ENCODE assay signal across 13 cellular contexts in the genomic region with DNA sequence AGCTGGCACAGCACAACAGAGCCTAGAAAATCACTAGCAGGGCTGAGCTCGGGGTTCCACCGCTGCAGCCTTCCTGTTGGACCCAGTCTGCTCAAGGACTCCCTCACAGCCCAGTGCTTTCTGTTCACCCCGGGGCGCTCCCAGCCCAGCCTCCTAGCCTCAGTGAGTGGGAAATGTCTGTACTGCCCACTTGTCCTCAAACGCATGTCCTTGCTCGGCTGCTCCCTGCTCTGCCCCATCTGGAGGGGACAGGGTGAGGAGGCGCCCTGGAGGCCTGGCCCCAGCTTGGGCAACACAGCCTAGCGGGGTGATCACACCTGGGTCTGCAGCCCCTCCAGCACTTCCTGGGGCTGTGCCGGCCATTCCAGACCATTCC. TPM values are rescaled to one million over a fixed set of nuclear protein-coding genes. Genes with fewer than 3 reads are reported as not detected.
DNase-seq lines count a peak whose midpoint lies in the region; ATAC-seq, FAIRE-seq and TF ChIP-seq lines count a peak whose summit lies in the region.
"Had no signal": no experiment of that assay in that cellular context is flagged by ENCODE, and none has a peak within 500 bp of the region (broad histone marks: within the 10 kb centered on the region; RNA-seq: fewer than 3 reads in every experiment).

No MANE protein-coding gene starts in this region.

- ATAC-seq in activated T-helper 17 cell treated with anti-CD3 and anti-CD28 coated beads, Interleukin-2, amount 50 U/mL, for 72 hours (replicated peaks) = no peak
- no peak for ATAC-seq in memory B cell (ENCODE audit: low read depth)
- no peak for ATAC-seq in HG03457 (IDR thresholded peaks at IDR 0.05; ENCODE audit: unreplicated experiment)

- dilution Hi-C loops in mammary epithelial cell (cut with HindIII; ENCODE audit: low sequenced_read_pairs) = no loop called here

- no peak overlapping the region for H3K9ac ChIP-seq in mammary epithelial cell (ENCODE audit: insufficient read depth, low read length)
- H3K9ac ChIP-seq: KMS-11 had no signal

- H3K27ac ChIP-seq in mammary epithelial cell (ENCODE audit: insufficient read depth, low read depth, low read length) (no peak overlapping the region), temporal lobe (ENCODE audit: low read depth, low read length) (peak overlapping the region; percentile 74), small intestine (ENCODE audit: low read depth in 1 of 2, low read length in 1 of 2) (no peak overlapping the region)
- H3K27ac ChIP-seq: KMS-11, pancreas, SJSA1 had no signal

- H3K4me3 ChIP-seq in mammary epithelial cell (replicated peaks in 1 of 3; ENCODE audit: insufficient read depth in 1 of 3, low read depth in 2 of 3, low read length in 3 of 3) = no peak overlapping the region
- no peak overlapping the region for H3K4me3 ChIP-seq in small intestine (ENCODE audit: low read depth in 1 of 2, low read length in 2 of 2)
- H3K4me3 ChIP-seq: SJSA1 had no signal

- H2AFZ ChIP-seq in mammary epithelial cell (ENCODE audit: low read depth, low read length) = no peak overlapping the region

- H3K27ac Mint-ChIP-seq in MCF 10A (ENCODE audit: low read depth, unreplicated experiment) (no peak overlapping the region), memory B cell (no peak overlapping the region)
- no peak overlapping the region for H3K27ac Mint-ChIP-seq in activated T-helper 17 cell treated with anti-CD3 and anti-CD28 coated beads, Interleukin-2, amount 50 U/mL, for 72 hours
- H3K27ac Mint-ChIP-seq: dendritic cell treated with granulocyte-macrophage colony-stimulating factor and Interleukin-4, amounts not matched to agents 40 ng/mL and 50 ng/mL, for 4 days had no signal

- no peak overlapping the region for H3K4me2 ChIP-seq in mammary epithelial cell (ENCODE audit: insufficient read depth, low read depth, low read length)

- BruUV-seq in MCF 10A (replicated peaks; lab: Mats Ljungman, UMichigan) (no TSS peak), mammary epithelial cell (replicated peaks; lab: Mats Ljungman, UMichigan) (no TSS peak)

- peaks cover 4% of the 10 kb centered on the region for H3K4me1 ChIP-seq in mammary epithelial cell (ENCODE audit: insufficient read depth, low read length)
- H3K4me1 ChIP-seq in small intestine (ENCODE audit: control insufficient read depth in 2 of 2, insufficient read depth in 1 of 2, low read depth in 1 of 2, low read length in 1 of 2) = no peaks in the 10 kb centered on the region
- H3K4me1 ChIP-seq: pancreas, SJSA1 had no signal

- peaks cover 7% of the 10 kb centered on the region for H3K9me3 Mint-ChIP-seq in MCF 10A (ENCODE audit: unreplicated experiment)
- no peaks in the 10 kb centered on the region for H3K9me3 Mint-ChIP-seq in activated T-helper 17 cell treated with anti-CD3 and anti-CD28 coated beads, Interleukin-2, amount 50 U/mL, for 72 hours
- H3K9me3 Mint-ChIP-seq in memory B cell = peaks cover 1% of the 10 kb centered on the region
- H3K9me3 Mint-ChIP-seq: dendritic cell treated with granulocyte-macrophage colony-stimulating factor and Interleukin-4, amounts not matched to agents 40 ng/mL and 50 ng/mL, for 4 days had no signal

- CTCF ChIA-PET in MCF 10A (lab: Yijun Ruan, JAX) (interaction anchor here (0.6 to 5.5 kb wide), 2 partner anchors 9 to 58 kb away, joined by 3 to 45 read pairs; no protein-coding TSS in a partner anchor), mammary epithelial cell (lab: Charles Lee; ENCODE audit: low non-redundant PET) (no interaction called here)

- peak overlapping the region; percentile 10 for H3K4me3 Mint-ChIP-seq in MCF 10A (ENCODE audit: unreplicated experiment)
- H3K4me3 Mint-ChIP-seq in activated T-helper 17 cell treated with anti-CD3 and anti-CD28 coated beads, Interleukin-2, amount 50 U/mL, for 72 hours = peak overlapping the region; percentile 70
- peak overlapping the region; percentile 88 for H3K4me3 Mint-ChIP-seq in memory B cell

- H4K20me1 ChIP-seq in mammary epithelial cell (ENCODE audit: insufficient read depth, low read length) = no peaks in the 10 kb centered on the region

- TF ChIP-seq CTCF in MCF 10A (IDR thresholded peaks at IDR 0.05; ENCODE audit: unreplicated experiment) (no peak), mammary epithelial cell (conservative IDR thresholded peaks at IDR 0.05 in 1 of 2, IDR thresholded peaks at IDR 0.05 in 1 of 2; ENCODE audit: extremely low read depth in 1 of 2, insufficient read depth in 1 of 2, low read depth in 1 of 2, low read length in 2 of 2) (no peak)

- no peaks in the 10 kb centered on the region for H3K27me3 ChIP-seq in mammary epithelial cell (ENCODE audit: insufficient read depth, low read length)
- H3K27me3 ChIP-seq in small intestine (ENCODE audit: control insufficient read depth in 2 of 2, insufficient read depth in 2 of 2, low read length in 2 of 2) = peaks cover 0 to 2% of the 10 kb centered on the region in 2 donors

- H3K27me3 Mint-ChIP-seq in MCF 10A (ENCODE audit: insufficient read depth, unreplicated experiment) (peaks cover 28% of the 10 kb centered on the region), memory B cell (peaks cover 4% of the 10 kb centered on the region)
- no peaks in the 10 kb centered on the region for H3K27me3 Mint-ChIP-seq in activated T-helper 17 cell treated with anti-CD3 and anti-CD28 coated beads, Interleukin-2, amount 50 U/mL, for 72 hours

- H3K9me3 ChIP-seq in mammary epithelial cell (replicated peaks; ENCODE audit: insufficient read depth, low read length) (no peaks in the 10 kb centered on the region), small intestine (ENCODE audit: control insufficient read depth, low read depth) (no peaks in the 10 kb centered on the region)
- H3K9me3 ChIP-seq: pancreas, SJSA1 had no signal

- POLR2A ChIA-PET in MCF 10A (lab: Yijun Ruan, JAX) = interaction anchor here (1.0 kb wide), 1 partner anchor 12 kb away, joined by 3 read pairs; the partner anchor contains the start of gene CCNQ

- FAIRE-seq in small intestine (lab: Jason Lieb, UNC) = no peak
- FAIRE-seq: pancreas had no signal

- no peak for DNase-seq in MCF 10A (ENCODE audit: unreplicated experiment)
- DNase-seq in mammary epithelial cell = no peak
- no peak for DNase-seq in memory B cell (ENCODE audit: low spot score in 2 of 2)
- DNase-seq in ecto neural progenitor cell (ENCODE audit: low spot score) = no peak
- DNase-seq in small intestine = no peak
- DNase-seq: NCI-H187 had no signal

- H3K36me3 Mint-ChIP-seq in MCF 10A (ENCODE audit: insufficient read depth, unreplicated experiment) (no peaks in the 10 kb centered on the region), memory B cell (no peaks in the 10 kb centered on the region)
- no peaks in the 10 kb centered on the region for H3K36me3 Mint-ChIP-seq in activated T-helper 17 cell treated with anti-CD3 and anti-CD28 coated beads, Interleukin-2, amount 50 U/mL, for 72 hours (ENCODE audit: low read depth)

- in situ Hi-C loops in mammary epithelial cell (cut with MboI; ENCODE audit: low sequenced_read_pairs in 2 of 2) = no loop called here

- 67% methylated on average over 6 of the region's 9 CpGs for WGBS in mammary epithelial cell (ENCODE audit: low coverage, missing lambda C conversion rate)
- WGBS in small intestine, 3 donors = 77 to 85% (median 84%) methylated on average over 9 of the region's 9 CpGs

- H3K4me1 Mint-ChIP-seq in MCF 10A (ENCODE audit: insufficient read depth, unreplicated experiment) (no peaks in the 10 kb centered on the region), memory B cell (peaks cover 8% of the 10 kb centered on the region)
- peaks cover 6% of the 10 kb centered on the region for H3K4me1 Mint-ChIP-seq in activated T-helper 17 cell treated with anti-CD3 and anti-CD28 coated beads, Interleukin-2, amount 50 U/mL, for 72 hours

- intact Hi-C loops in MCF 10A (cut with micrococcal nuclease) = no loop called here
- intact Hi-C loops in mammary epithelial cell (cut with micrococcal nuclease) = loop anchor here (1.0 to 2.0 kb wide), 2 partner anchors 52 to 97 kb away; no protein-coding TSS in a partner anchor

- no peaks in the 10 kb centered on the region for H3K79me2 ChIP-seq in mammary epithelial cell (ENCODE audit: insufficient read depth, low read length)

- H3K36me3 ChIP-seq in mammary epithelial cell (ENCODE audit: insufficient read depth, low read length) (no peaks in the 10 kb centered on the region), small intestine (ENCODE audit: control insufficient read depth in 2 of 2, insufficient read depth in 2 of 2, low read length in 2 of 2) (no peaks in the 10 kb centered on the region)
- H3K36me3 ChIP-seq: pancreas, SJSA1 had no signal

RNA-seq across cellular contexts. Expression of gene CCNQ, which starts 11.9 kb away (rescaled TPM):
- total RNA-seq in MCF 10A (2022) (20.9 and 21.7 TPM in 2 replicates), mammary epithelial cell (10 to 100 TPM; 25.9 to 27.3 TPM), temporal lobe (13.8 TPM)
- polyA plus RNA-seq in mammary epithelial cell (43.3 TPM), small intestine (10 to 100 TPM; 30.7 to 41.9 (median 38.2) TPM)
- polyA minus RNA-seq in mammary epithelial cell = 51.8 TPM
- 10 to 100 TPM in 1 of 2 donors, 1 to 10 TPM in 1; 9.1 to 26.4 TPM for total RNA-seq in activated T-helper 17 cell treated with anti-CD3 and anti-CD28 coated beads, Interleukin-2, amount 50 U/mL, for 72 hours

RNA-seq across cellular contexts. Expression of gene DUSP9, which starts 36.2 kb away (rescaled TPM):
- not detected in 2 replicates for total RNA-seq in MCF 10A (2022)
- under 1 TPM; 0.50 to 0.64 TPM for total RNA-seq in mammary epithelial cell
- 0.59 TPM for polyA plus RNA-seq in mammary epithelial cell
- 1.1 TPM for polyA minus RNA-seq in mammary epithelial cell
- total RNA-seq in activated T-helper 17 cell treated with anti-CD3 and anti-CD28 coated beads, Interleukin-2, amount 50 U/mL, for 72 hours = under 1 TPM in 1 of 2 donors, not detected in 1; 0.13 TPM
- 1.7 TPM for total RNA-seq in temporal lobe
- polyA plus RNA-seq in small intestine = under 1 TPM in 1 of 3 donors, not detected in 2; 0.06 TPM

Comparison
In these comparisons a context has a peak if more than half of its experiments do, and no peak if none do; other contexts are left out.
1. H3K4me3 Mint-ChIP-seq: peak in every context shown above with its lines; median percentile 88 in memory B cell; 70 in activated T-helper 17 cell treated with anti-CD3 and anti-CD28 coated beads, Interleukin-2, amount 50 U/mL, for 72 hours; 10 in MCF 10A.